1 cellular context compared by ENCODE assay signal in the genomic region with DNA sequence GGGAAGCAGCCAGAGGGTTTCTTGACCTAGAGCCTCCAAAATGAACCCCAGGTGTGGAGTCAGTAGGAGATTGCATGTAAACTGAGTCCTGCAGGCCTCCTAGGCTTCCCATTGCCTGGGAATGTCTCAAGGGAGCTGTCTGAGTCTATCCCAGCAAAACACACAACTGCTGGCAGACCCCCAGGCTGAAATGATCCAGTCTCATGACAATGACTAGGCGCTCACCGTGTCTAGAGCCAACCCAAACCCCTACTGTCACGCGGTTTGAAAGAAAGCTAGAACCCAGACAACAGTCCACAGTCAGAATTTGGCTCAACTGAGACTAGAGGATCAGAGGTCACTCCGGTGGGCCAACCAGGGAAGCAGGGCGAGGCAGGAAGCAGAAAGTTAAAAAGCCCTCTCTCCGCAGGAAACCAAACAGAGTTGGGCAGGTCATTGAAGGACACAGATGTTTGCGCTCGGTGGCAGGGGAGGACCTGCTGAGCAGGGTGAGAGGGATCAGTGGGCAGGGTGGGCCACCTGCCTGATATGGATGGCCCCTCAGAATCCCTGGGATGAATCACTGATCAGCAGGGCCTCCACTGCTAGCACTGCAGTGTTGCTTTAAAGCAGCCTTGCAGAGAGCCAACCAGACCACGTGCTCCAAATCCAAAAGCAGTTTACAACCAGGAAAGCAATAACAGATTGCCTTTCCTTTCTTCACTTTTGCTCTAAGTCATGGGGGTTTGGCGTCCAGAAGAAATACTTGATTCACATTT.
TF ChIP-seq lines count a peak whose summit lies in the region.

No MANE protein-coding gene starts in this region.

TF ChIP-seq in HepG2, 621 proteins besides CTCF, POLR2A, EP300 and RAD21 (continued from another document and continues in another):
- TF ChIP-seq CAMTA2 (CRISPR knock-in tag; IDR thresholded peaks at IDR 0.05; ENCODE audit: borderline replicate concordance) (no peak), ZSCAN22 (CRISPR knock-in tag; IDR thresholded peaks at IDR 0.05) (no peak; the same call in 1 of the 2 replicates), ZNF839 (CRISPR knock-in tag; IDR thresholded peaks at IDR 0.05; ENCODE audit: borderline replicate concordance) (no peak), IKZF5 (CRISPR knock-in tag; IDR thresholded peaks at IDR 0.05) (peak; percentile 94), NR2F1 (CRISPR knock-in tag; IDR thresholded peaks at IDR 0.05) (peak; percentile 60 to 81; a peak in 3 of 4 replicates), ZNF570 (CRISPR knock-in tag; IDR thresholded peaks at IDR 0.05; ENCODE audit: borderline replicate concordance) (no peak), PAF1 (CRISPR knock-in tag; IDR thresholded peaks at IDR 0.05) (no peak), POGZ (CRISPR knock-in tag; IDR thresholded peaks at IDR 0.05) (peak; percentile 90), ZNF891 (CRISPR knock-in tag; IDR thresholded peaks at IDR 0.05) (0 out of 2 replicates have a peak, but pooled peaks have one; percentile 22), FOXP4 (CRISPR knock-in tag; IDR thresholded peaks at IDR 0.05) (peak; percentile 85), IKZF4 (CRISPR knock-in tag; IDR thresholded peaks at IDR 0.05; ENCODE audit: borderline replicate concordance, low read depth, not compliant biosample characterization) (no peak), NAIF1 (CRISPR knock-in tag; IDR thresholded peaks at IDR 0.05; ENCODE audit: borderline replicate concordance) (peak; percentile 41; the same call in 1 of the 2 replicates), ZNF589 (CRISPR knock-in tag; conservative IDR thresholded peaks at IDR 0.05) (no peak), ATF6 (CRISPR knock-in tag; conservative IDR thresholded peaks at IDR 0.05) (no peak), ESRRA (CRISPR knock-in tag; IDR thresholded peaks at IDR 0.05; ENCODE audit: low read depth) (peak; percentile 96), ZNF720 (CRISPR knock-in tag; IDR thresholded peaks at IDR 0.05) (no peak), ZSCAN31 (CRISPR knock-in tag; IDR thresholded peaks at IDR 0.05; ENCODE audit: low read depth) (no peak; the same call in 1 of the 2 replicates), HHEX (CRISPR knock-in tag; IDR thresholded peaks at IDR 0.05) (no peak), RCOR2 (CRISPR knock-in tag; IDR thresholded peaks at IDR 0.05) (peak; percentile 68; the same call in 1 of the 2 replicates), ZNF18 (CRISPR knock-in tag; IDR thresholded peaks at IDR 0.05; ENCODE audit: insufficient replicate concordance) (no peak), PHF20 (CRISPR knock-in tag; IDR thresholded peaks at IDR 0.05) (no peak), MED8 (CRISPR knock-in tag; IDR thresholded peaks at IDR 0.05; ENCODE audit: insufficient replicate concordance) (peak; percentile 87), ZNF350 (CRISPR knock-in tag; IDR thresholded peaks at IDR 0.05; ENCODE audit: borderline replicate concordance, low read depth) (peak; percentile 82; the same call in 1 of the 2 replicates), NFKB2 (CRISPR knock-in tag; IDR thresholded peaks at IDR 0.05; ENCODE audit: borderline replicate concordance) (peak; percentile 31; the same call in 1 of the 2 replicates), ZNF790 (CRISPR knock-in tag; IDR thresholded peaks at IDR 0.05; ENCODE audit: borderline replicate concordance) (no peak), ZNF777 (CRISPR knock-in tag; IDR thresholded peaks at IDR 0.05) (no peak), ZNF383 (CRISPR knock-in tag; IDR thresholded peaks at IDR 0.05; ENCODE audit: borderline replicate concordance) (no peak), NCOA2 (CRISPR knock-in tag; IDR thresholded peaks at IDR 0.05) (peak; percentile 88), PAX8 (CRISPR knock-in tag; IDR thresholded peaks at IDR 0.05; ENCODE audit: borderline replicate concordance) (no peak), GFI1 (CRISPR knock-in tag; IDR thresholded peaks at IDR 0.05; ENCODE audit: borderline replicate concordance) (peak; percentile 79), BRF2 (CRISPR knock-in tag; IDR thresholded peaks at IDR 0.05) (no peak), ETV5 (CRISPR knock-in tag; IDR thresholded peaks at IDR 0.05; ENCODE audit: borderline replicate concordance) (peak; percentile 97), AHDC1 (CRISPR knock-in tag; IDR thresholded peaks at IDR 0.05; ENCODE audit: borderline replicate concordance) (peak; percentile 69; the same call in 1 of the 2 replicates), NCOR1 (IDR thresholded peaks at IDR 0.05; ENCODE audit: borderline replicate concordance, low read length) (no peak; the same call in 1 of the 2 replicates), MYNN (CRISPR knock-in tag; IDR thresholded peaks at IDR 0.05; ENCODE audit: low read depth) (no peak), ZNF776 (CRISPR knock-in tag; IDR thresholded peaks at IDR 0.05) (no peak), ZNF317 (CRISPR knock-in tag; IDR thresholded peaks at IDR 0.05) (peak; percentile 70), TBX3 (IDR thresholded peaks at IDR 0.05; ENCODE audit: borderline replicate concordance) (no peak)
- TF ChIP-seq, protein P1, sequence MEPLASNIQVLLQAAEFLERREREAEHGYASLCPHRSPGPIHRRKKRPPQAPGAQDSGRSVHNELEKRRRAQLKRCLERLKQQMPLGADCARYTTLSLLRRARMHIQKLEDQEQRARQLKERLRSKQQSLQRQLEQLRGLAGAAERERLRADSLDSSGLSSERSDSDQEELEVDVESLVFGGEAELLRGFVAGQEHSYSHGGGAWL (CRISPR knock-in tag; IDR thresholded peaks at IDR 0.05), result 0 out of 2 replicates have a peak, but pooled peaks have one; percentile 53
- TF ChIP-seq, protein P2, sequence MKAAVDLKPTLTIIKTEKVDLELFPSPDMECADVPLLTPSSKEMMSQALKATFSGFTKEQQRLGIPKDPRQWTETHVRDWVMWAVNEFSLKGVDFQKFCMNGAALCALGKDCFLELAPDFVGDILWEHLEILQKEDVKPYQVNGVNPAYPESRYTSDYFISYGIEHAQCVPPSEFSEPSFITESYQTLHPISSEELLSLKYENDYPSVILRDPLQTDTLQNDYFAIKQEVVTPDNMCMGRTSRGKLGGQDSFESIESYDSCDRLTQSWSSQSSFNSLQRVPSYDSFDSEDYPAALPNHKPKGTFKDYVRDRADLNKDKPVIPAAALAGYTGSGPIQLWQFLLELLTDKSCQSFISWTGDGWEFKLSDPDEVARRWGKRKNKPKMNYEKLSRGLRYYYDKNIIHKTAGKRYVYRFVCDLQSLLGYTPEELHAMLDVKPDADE (CRISPR knock-in tag; IDR thresholded peaks at IDR 0.05), result 0 out of 2 replicates have a peak, but pooled peaks have one; percentile 25
- TF ChIP-seq, protein P3, sequence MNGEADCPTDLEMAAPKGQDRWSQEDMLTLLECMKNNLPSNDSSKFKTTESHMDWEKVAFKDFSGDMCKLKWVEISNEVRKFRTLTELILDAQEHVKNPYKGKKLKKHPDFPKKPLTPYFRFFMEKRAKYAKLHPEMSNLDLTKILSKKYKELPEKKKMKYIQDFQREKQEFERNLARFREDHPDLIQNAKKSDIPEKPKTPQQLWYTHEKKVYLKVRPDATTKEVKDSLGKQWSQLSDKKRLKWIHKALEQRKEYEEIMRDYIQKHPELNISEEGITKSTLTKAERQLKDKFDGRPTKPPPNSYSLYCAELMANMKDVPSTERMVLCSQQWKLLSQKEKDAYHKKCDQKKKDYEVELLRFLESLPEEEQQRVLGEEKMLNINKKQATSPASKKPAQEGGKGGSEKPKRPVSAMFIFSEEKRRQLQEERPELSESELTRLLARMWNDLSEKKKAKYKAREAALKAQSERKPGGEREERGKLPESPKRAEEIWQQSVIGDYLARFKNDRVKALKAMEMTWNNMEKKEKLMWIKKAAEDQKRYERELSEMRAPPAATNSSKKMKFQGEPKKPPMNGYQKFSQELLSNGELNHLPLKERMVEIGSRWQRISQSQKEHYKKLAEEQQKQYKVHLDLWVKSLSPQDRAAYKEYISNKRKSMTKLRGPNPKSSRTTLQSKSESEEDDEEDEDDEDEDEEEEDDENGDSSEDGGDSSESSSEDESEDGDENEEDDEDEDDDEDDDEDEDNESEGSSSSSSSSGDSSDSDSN (CRISPR knock-in tag; IDR thresholded peaks at IDR 0.05), result peak; percentile 74; the same call in 1 of the 2 replicates
